Comparison of ENCODE assay signal across 16 cellular contexts in the genomic region with DNA sequence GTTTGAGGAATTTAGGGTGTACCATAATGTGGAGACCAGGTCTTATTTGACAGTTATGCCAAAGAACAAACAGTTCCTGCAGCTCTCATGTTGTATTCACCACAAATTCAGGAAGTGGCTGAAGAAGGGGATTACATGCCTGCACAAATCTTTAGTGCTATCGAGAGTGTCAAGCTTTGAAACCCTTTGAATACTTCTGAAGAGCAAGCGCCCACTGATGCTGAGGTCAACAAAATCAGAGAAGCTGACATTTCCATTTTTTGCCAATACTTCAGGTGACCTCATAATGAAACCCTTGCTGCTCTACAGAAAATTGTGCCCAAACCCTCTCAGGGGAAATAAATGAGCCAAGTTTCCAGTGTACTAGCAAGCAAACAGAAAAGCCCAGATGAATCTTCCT. TPM values are rescaled to one million over a fixed set of nuclear protein-coding genes. Genes with fewer than 3 reads are reported as not detected.
DNase-seq lines count a peak whose midpoint lies in the region; ATAC-seq, FAIRE-seq and TF ChIP-seq lines count a peak whose summit lies in the region.
"Had no signal": no experiment of that assay in that cellular context is flagged by ENCODE, and none has a peak within 500 bp of the region (broad histone marks: within the 10 kb centered on the region; RNA-seq: fewer than 3 reads in every experiment).

No MANE protein-coding gene starts in this region.

- no peak for TF ChIP-seq POLR2A in suprapubic skin (IDR thresholded peaks at IDR 0.05)

- H3K4me3 ChIP-seq in coronary artery: no peak overlapping the region
- H3K4me3 ChIP-seq in suprapubic skin: no peak overlapping the region
- H3K4me3 ChIP-seq: PC-9 had no signal

- no peaks in the 10 kb centered on the region for H3K27me3 ChIP-seq in suprapubic skin
- H3K27me3 ChIP-seq: BE2C had no signal

- H3K4me1 Mint-ChIP-seq in activated T-helper 2 cell treated with anti-CD3 and anti-CD28 coated beads, Interferon-gamma antibody, Interleukin-2, Interleukin-4, amounts not matched to agents 10 μg/mL and 5 μg/mL and 100 μg/mL, durations not matched to agents 14 hours and 24 hours and 36 hours (ENCODE audit: low read depth): peaks cover 27% of the 10 kb centered on the region
- H3K4me1 Mint-ChIP-seq: endodermal cell had no signal

- TF ChIP-seq EP300 in suprapubic skin (IDR thresholded peaks at IDR 0.05): no peak

- peak overlapping the region; percentile 89 for H3K27ac Mint-ChIP-seq in activated T-helper 2 cell treated with anti-CD3 and anti-CD28 coated beads, Interferon-gamma antibody, Interleukin-2, Interleukin-4, amounts not matched to agents 10 μg/mL and 5 μg/mL and 100 μg/mL, durations not matched to agents 14 hours and 24 hours and 36 hours
- H3K27ac Mint-ChIP-seq: endodermal cell had no signal

- no peak for DNase-seq in GM18507 (ENCODE audit: extremely low spot score, insufficient read length, low read depth)
- no peak for DNase-seq in activated T-helper 2 cell treated with anti-CD3 and anti-CD28 coated beads, Interferon-gamma antibody, Interleukin-2, Interleukin-4, amounts not matched to agents 10 μg/mL and 5 μg/mL and 100 μg/mL, durations not matched to agents 14 hours and 24 hours and 36 hours (ENCODE audit: low spot score)
- no peak for DNase-seq in EL
- no peak for DNase-seq in coronary artery (ENCODE audit: low spot score)
- no peak for DNase-seq in suprapubic skin (ENCODE audit: low spot score in 2 of 2)
- DNase-seq: activated effector memory CD4-positive, alpha-beta T cell treated with Interleukin-2 at 50 U/mL for 16 hours; BE2C; DMS79; endodermal cell; foreskin fibroblast; HCEC 1CT; NCI-H345; PC-9 had no signal

- TF ChIP-seq CTCF in coronary artery (IDR thresholded peaks at IDR 0.05) (no peak), suprapubic skin (IDR thresholded peaks at IDR 0.05) (no peak)

- WGBS in suprapubic skin: 67% methylated on average over 2 of the region's 2 CpGs

- intact Hi-C loops in activated T-helper 2 cell treated with anti-CD3 and anti-CD28 coated beads, Interferon-gamma antibody, Interleukin-2, Interleukin-4, amounts not matched to agents 10 μg/mL and 5 μg/mL and 100 μg/mL, durations not matched to agents 14 hours and 24 hours and 36 hours (cut with micrococcal nuclease): loop anchor here (5.0 kb wide), 1 partner anchor 43 kb away; no protein-coding TSS in a partner anchor

- H3K4me1 ChIP-seq in suprapubic skin: no peaks in the 10 kb centered on the region
- H3K4me1 ChIP-seq: BE2C had no signal

- H3K36me3 Mint-ChIP-seq in activated T-helper 2 cell treated with anti-CD3 and anti-CD28 coated beads, Interferon-gamma antibody, Interleukin-2, Interleukin-4, amounts not matched to agents 10 μg/mL and 5 μg/mL and 100 μg/mL, durations not matched to agents 14 hours and 24 hours and 36 hours (ENCODE audit: low read depth): no peaks in the 10 kb centered on the region

- H3K9me3 Mint-ChIP-seq in activated T-helper 2 cell treated with anti-CD3 and anti-CD28 coated beads, Interferon-gamma antibody, Interleukin-2, Interleukin-4, amounts not matched to agents 10 μg/mL and 5 μg/mL and 100 μg/mL, durations not matched to agents 14 hours and 24 hours and 36 hours: no peaks in the 10 kb centered on the region
- H3K9me3 Mint-ChIP-seq: endodermal cell had no signal

- no peaks in the 10 kb centered on the region for H3K36me3 ChIP-seq in suprapubic skin
- H3K36me3 ChIP-seq: BE2C had no signal

- FAIRE-seq in GM18507 (lab: Jason Lieb, UNC): peak; percentile 60

- ATAC-seq in GM21367 (IDR thresholded peaks at IDR 0.05; ENCODE audit: unreplicated experiment): peak; percentile 41
- ATAC-seq in HG03432 (IDR thresholded peaks at IDR 0.05; ENCODE audit: unreplicated experiment): peak; percentile 68
- ATAC-seq in GM19467 (IDR thresholded peaks at IDR 0.05; ENCODE audit: unreplicated experiment): no peak

- no peaks in the 10 kb centered on the region for H3K27me3 Mint-ChIP-seq in activated T-helper 2 cell treated with anti-CD3 and anti-CD28 coated beads, Interferon-gamma antibody, Interleukin-2, Interleukin-4, amounts not matched to agents 10 μg/mL and 5 μg/mL and 100 μg/mL, durations not matched to agents 14 hours and 24 hours and 36 hours (ENCODE audit: low read depth)

- no peak overlapping the region for H3K4me3 Mint-ChIP-seq in activated T-helper 2 cell treated with anti-CD3 and anti-CD28 coated beads, Interferon-gamma antibody, Interleukin-2, Interleukin-4, amounts not matched to agents 10 μg/mL and 5 μg/mL and 100 μg/mL, durations not matched to agents 14 hours and 24 hours and 36 hours (ENCODE audit: low read depth)
- H3K4me3 Mint-ChIP-seq: endodermal cell had no signal

- H3K27ac ChIP-seq in coronary artery: no peak overlapping the region
- no peak overlapping the region for H3K27ac ChIP-seq in suprapubic skin
- H3K27ac ChIP-seq: PC-9 had no signal

- H3K9me3 ChIP-seq in suprapubic skin: no peaks in the 10 kb centered on the region
- H3K9me3 ChIP-seq: BE2C had no signal

RNA-seq across cellular contexts. Expression of a gene that starts 28.4 kb away (rescaled TPM):
- 0.25 and 0.51 TPM in 2 replicates for total RNA-seq in activated T-helper 2 cell treated with anti-CD3 and anti-CD28 coated beads, Interferon-gamma antibody, Interleukin-2, Interleukin-4, amounts not matched to agents 10 μg/mL and 5 μg/mL and 100 μg/mL, durations not matched to agents 14 hours and 24 hours and 36 hours
- 10 to 100 TPM in 1 of 4 donors, 1 to 10 TPM in 3; 2.7 to 11.9 (median 5.1) TPM for total RNA-seq in suprapubic skin
- total RNA-seq: PC-9 had no signal
